ENCODE assay signal across 9 cellular contexts in genomic region chr3:40169983-40170382, GRCh38.
DNase-seq lines count a peak whose midpoint lies in the region; ATAC-seq and TF ChIP-seq lines count a peak whose summit lies in the region.
"Had no signal": no experiment of that assay in that cellular context is flagged by ENCODE, and none has a peak within 500 bp of the region (broad histone marks: within the 10 kb centered on the region; RNA-seq: fewer than 3 reads in every experiment).

No MANE protein-coding gene starts in this region.

- no peaks in the 10 kb centered on the region for H3K27me3 Mint-ChIP-seq in activated CD8-positive, alpha-beta memory T cell treated with anti-CD3 and anti-CD28 coated beads, Interleukin-2, amount 10 ng/mL, durations not matched to agents 7 days and 5 days

- H3K27me3 ChIP-seq in SJCRH30 = no peaks in the 10 kb centered on the region

- H3K27ac Mint-ChIP-seq in activated CD8-positive, alpha-beta memory T cell treated with anti-CD3 and anti-CD28 coated beads, Interleukin-2, amount 10 ng/mL, durations not matched to agents 7 days and 5 days = no peak overlapping the region

- DNase-seq in activated CD8-positive, alpha-beta memory T cell treated with anti-CD3 and anti-CD28 coated beads, Interleukin-2, amount 10 ng/mL, durations not matched to agents 7 days and 5 days = no peak
- no peak for DNase-seq in activated CD8-positive, alpha-beta memory T cell treated with anti-CD3 and anti-CD28 coated beads, Interleukin-2, amount 50 U/mL, for 48 hours
- DNase-seq in SJCRH30 = no peak
- DNase-seq in lower leg skin (ENCODE audit: low spot score in 2 of 2) = no peak
- no peak for DNase-seq in RPMI8226
- no peak for DNase-seq in SW480 (ENCODE audit: low spot score)
- DNase-seq: NCI-H1436 treated with DMSO at 0.1 percent for 48 hours had no signal

- H3K4me3 Mint-ChIP-seq in activated CD8-positive, alpha-beta memory T cell treated with anti-CD3 and anti-CD28 coated beads, Interleukin-2, amount 10 ng/mL, durations not matched to agents 7 days and 5 days = peak overlapping the region; percentile 29

- ATAC-seq in activated CD8-positive, alpha-beta memory T cell treated with anti-CD3 and anti-CD28 coated beads, Interleukin-2, amount 10 ng/mL, durations not matched to agents 7 days and 5 days = no peak
- peak; percentile 41 for ATAC-seq in HG02678 (IDR thresholded peaks at IDR 0.05; ENCODE audit: unreplicated experiment)
- peak; percentile 29 for ATAC-seq in HG03457 (IDR thresholded peaks at IDR 0.05; ENCODE audit: unreplicated experiment)

- H3K4me3 ChIP-seq in SJCRH30 (no peak overlapping the region), lower leg skin (ENCODE audit: low read depth, poor library complexity, severe bottlenecking) (no peak overlapping the region)

- TF ChIP-seq POLR2A in lower leg skin (IDR thresholded peaks at IDR 0.05) = no peak

- peaks cover 15% of the 10 kb centered on the region for H3K4me1 Mint-ChIP-seq in activated CD8-positive, alpha-beta memory T cell treated with anti-CD3 and anti-CD28 coated beads, Interleukin-2, amount 10 ng/mL, durations not matched to agents 7 days and 5 days

- no peaks in the 10 kb centered on the region for H3K36me3 Mint-ChIP-seq in activated CD8-positive, alpha-beta memory T cell treated with anti-CD3 and anti-CD28 coated beads, Interleukin-2, amount 10 ng/mL, durations not matched to agents 7 days and 5 days

- H3K9me3 ChIP-seq in SJCRH30 (replicated peaks) = no peaks in the 10 kb centered on the region

- TF ChIP-seq CTCF in lower leg skin (IDR thresholded peaks at IDR 0.05) = no peak

- 80 to 83% methylated on average over 5 of the region's 5 CpGs for WGBS in lower leg skin, 2 donors

- H3K36me3 ChIP-seq in SJCRH30 = no peaks in the 10 kb centered on the region

- CTCF ChIA-PET in activated CD8-positive, alpha-beta memory T cell treated with anti-CD3 and anti-CD28 coated beads, Interleukin-2, amount 10 ng/mL, durations not matched to agents 7 days and 5 days (lab: Charles Lee) = interaction anchor here (1.1 to 2.7 kb wide), 3 partner anchors 11 to 140 kb away, joined by 4 to 14 read pairs (median 5); partner anchors contain the start of gene EIF1B

- intact Hi-C loops in lower leg skin (cut with DNase I; ENCODE audit: low total_unique reads) = no loop called here

- no peaks in the 10 kb centered on the region for H3K9me3 Mint-ChIP-seq in activated CD8-positive, alpha-beta memory T cell treated with anti-CD3 and anti-CD28 coated beads, Interleukin-2, amount 10 ng/mL, durations not matched to agents 7 days and 5 days (ENCODE audit: low read depth)

- no peak overlapping the region for H3K27ac ChIP-seq in SJCRH30

- H3K4me1 ChIP-seq in SJCRH30 = no peaks in the 10 kb centered on the region
